In the genomic region with DNA sequence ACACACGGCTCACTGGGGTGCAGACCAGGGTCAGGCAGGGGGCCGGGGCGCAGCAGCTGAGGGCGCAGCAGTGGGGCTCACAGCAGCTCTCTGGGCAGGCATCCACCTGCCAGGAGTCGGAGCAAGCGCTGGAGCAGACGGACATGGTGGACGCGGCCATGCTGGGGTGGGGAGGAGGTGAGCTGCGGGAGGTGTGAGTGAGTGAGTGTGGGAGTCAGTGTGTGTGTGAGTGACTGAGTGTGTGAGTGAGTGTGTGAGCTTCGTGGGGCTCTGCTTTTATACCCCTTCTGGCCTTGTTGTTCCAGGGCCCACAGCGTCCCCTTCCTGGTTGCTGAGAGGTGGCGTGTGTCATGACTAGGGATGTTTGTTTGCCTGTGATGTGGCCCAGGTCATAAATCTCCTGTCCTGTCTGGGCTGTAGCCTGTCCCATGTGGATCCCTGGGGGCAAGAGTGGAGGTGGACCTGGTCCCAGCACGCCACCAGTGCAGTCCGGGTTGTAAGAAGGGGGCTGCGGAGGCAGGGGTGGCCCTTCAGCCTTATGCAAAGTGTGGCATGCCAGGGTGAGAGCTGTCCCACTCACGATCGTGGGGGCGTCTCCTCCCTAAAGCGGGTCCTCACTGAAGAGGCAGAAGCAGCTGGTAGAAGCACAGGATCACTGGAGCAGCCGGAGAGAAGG, we compare ENCODE assay signal across 2 cellular contexts.
TF ChIP-seq lines count a peak whose summit lies in the region.

A gene with protein sequence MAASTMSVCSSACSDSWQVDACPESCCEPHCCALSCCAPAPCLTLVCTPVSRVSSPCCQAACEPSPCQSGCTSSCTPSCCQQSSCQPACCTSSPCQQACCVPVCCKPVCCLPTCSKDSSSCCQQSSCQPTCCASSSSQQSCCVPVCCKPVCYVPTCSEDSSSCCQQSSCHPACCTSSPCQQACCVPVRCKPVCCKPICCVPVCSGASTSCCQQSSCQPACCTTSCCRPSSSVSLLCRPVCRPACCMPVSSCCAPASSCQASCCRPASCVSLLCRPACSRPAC (minus strand): TSS at position 205 of the 676 bp plus-strand sequence. CDS start 45 bp downstream, at position 160.

TF ChIP-seq in GM23338, 12 proteins besides CTCF, POLR2A, EP300 and RAD21 (continued from another document and continues in another):
- TF ChIP-seq ZNF462 (CRISPR knock-in tag; IDR thresholded peaks at IDR 0.05) (no peak), JUNB (IDR thresholded peaks at IDR 0.05; ENCODE audit: unreplicated experiment) (no peak), ZNF331 (CRISPR knock-in tag; IDR thresholded peaks at IDR 0.05; ENCODE audit: low read depth) (no peak), ZNF114 (CRISPR knock-in tag; IDR thresholded peaks at IDR 0.05) (no peak), STAT1 (IDR thresholded peaks at IDR 0.05; ENCODE audit: unreplicated experiment) (no peak)
- TF ChIP-seq, protein P1, sequence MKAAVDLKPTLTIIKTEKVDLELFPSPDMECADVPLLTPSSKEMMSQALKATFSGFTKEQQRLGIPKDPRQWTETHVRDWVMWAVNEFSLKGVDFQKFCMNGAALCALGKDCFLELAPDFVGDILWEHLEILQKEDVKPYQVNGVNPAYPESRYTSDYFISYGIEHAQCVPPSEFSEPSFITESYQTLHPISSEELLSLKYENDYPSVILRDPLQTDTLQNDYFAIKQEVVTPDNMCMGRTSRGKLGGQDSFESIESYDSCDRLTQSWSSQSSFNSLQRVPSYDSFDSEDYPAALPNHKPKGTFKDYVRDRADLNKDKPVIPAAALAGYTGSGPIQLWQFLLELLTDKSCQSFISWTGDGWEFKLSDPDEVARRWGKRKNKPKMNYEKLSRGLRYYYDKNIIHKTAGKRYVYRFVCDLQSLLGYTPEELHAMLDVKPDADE (IDR thresholded peaks at IDR 0.05): no peak

TF ChIP-seq in WTC11, 78 proteins besides CTCF, POLR2A, EP300 and RAD21 (continued from another document):
- TF ChIP-seq, protein P2, sequence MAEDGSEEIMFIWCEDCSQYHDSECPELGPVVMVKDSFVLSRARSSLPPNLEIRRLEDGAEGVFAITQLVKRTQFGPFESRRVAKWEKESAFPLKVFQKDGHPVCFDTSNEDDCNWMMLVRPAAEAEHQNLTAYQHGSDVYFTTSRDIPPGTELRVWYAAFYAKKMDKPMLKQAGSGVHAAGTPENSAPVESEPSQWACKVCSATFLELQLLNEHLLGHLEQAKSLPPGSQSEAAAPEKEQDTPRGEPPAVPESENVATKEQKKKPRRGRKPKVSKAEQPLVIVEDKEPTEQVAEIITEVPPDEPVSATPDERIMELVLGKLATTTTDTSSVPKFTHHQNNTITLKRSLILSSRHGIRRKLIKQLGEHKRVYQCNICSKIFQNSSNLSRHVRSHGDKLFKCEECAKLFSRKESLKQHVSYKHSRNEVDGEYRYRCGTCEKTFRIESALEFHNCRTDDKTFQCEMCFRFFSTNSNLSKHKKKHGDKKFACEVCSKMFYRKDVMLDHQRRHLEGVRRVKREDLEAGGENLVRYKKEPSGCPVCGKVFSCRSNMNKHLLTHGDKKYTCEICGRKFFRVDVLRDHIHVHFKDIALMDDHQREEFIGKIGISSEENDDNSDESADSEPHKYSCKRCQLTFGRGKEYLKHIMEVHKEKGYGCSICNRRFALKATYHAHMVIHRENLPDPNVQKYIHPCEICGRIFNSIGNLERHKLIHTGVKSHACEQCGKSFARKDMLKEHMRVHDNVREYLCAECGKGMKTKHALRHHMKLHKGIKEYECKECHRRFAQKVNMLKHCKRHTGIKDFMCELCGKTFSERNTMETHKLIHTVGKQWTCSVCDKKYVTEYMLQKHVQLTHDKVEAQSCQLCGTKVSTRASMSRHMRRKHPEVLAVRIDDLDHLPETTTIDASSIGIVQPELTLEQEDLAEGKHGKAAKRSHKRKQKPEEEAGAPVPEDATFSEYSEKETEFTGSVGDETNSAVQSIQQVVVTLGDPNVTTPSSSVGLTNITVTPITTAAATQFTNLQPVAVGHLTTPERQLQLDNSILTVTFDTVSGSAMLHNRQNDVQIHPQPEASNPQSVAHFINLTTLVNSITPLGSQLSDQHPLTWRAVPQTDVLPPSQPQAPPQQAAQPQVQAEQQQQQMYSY (CRISPR knock-in tag; IDR thresholded peaks at IDR 0.05): no peak
- no peak for TF ChIP-seq GTF2I (CRISPR knock-in tag; conservative IDR thresholded peaks at IDR 0.05)
- TF ChIP-seq FOXP1 (CRISPR knock-in tag; IDR thresholded peaks at IDR 0.05; ENCODE audit: borderline replicate concordance): no peak
- TF ChIP-seq AR (CRISPR knock-in tag; IDR thresholded peaks at IDR 0.05): no peak
- TF ChIP-seq RORB (CRISPR knock-in tag; IDR thresholded peaks at IDR 0.05): no peak
- TF ChIP-seq NFE2L1 (CRISPR knock-in tag; IDR thresholded peaks at IDR 0.05): no peak
- TF ChIP-seq GRHL2 (CRISPR knock-in tag; IDR thresholded peaks at IDR 0.05; ENCODE audit: insufficient replicate concordance, severe bottlenecking): no peak
- TF ChIP-seq ETV6 (CRISPR knock-in tag; IDR thresholded peaks at IDR 0.05): no peak
- TF ChIP-seq, protein P3, sequence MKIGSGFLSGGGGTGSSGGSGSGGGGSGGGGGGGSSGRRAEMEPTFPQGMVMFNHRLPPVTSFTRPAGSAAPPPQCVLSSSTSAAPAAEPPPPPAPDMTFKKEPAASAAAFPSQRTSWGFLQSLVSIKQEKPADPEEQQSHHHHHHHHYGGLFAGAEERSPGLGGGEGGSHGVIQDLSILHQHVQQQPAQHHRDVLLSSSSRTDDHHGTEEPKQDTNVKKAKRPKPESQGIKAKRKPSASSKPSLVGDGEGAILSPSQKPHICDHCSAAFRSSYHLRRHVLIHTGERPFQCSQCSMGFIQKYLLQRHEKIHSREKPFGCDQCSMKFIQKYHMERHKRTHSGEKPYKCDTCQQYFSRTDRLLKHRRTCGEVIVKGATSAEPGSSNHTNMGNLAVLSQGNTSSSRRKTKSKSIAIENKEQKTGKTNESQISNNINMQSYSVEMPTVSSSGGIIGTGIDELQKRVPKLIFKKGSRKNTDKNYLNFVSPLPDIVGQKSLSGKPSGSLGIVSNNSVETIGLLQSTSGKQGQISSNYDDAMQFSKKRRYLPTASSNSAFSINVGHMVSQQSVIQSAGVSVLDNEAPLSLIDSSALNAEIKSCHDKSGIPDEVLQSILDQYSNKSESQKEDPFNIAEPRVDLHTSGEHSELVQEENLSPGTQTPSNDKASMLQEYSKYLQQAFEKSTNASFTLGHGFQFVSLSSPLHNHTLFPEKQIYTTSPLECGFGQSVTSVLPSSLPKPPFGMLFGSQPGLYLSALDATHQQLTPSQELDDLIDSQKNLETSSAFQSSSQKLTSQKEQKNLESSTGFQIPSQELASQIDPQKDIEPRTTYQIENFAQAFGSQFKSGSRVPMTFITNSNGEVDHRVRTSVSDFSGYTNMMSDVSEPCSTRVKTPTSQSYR (CRISPR knock-in tag; IDR thresholded peaks at IDR 0.05): no peak
- no peak for TF ChIP-seq ZNF263 (CRISPR knock-in tag; IDR thresholded peaks at IDR 0.05; ENCODE audit: low read depth)
- TF ChIP-seq, protein P4, sequence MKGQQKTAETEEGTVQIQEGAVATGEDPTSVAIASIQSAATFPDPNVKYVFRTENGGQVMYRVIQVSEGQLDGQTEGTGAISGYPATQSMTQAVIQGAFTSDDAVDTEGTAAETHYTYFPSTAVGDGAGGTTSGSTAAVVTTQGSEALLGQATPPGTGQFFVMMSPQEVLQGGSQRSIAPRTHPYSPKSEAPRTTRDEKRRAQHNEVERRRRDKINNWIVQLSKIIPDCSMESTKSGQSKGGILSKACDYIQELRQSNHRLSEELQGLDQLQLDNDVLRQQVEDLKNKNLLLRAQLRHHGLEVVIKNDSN (CRISPR knock-in tag; IDR thresholded peaks at IDR 0.05): no peak
